13 cellular contexts compared by ENCODE assay signal in the genomic region with DNA sequence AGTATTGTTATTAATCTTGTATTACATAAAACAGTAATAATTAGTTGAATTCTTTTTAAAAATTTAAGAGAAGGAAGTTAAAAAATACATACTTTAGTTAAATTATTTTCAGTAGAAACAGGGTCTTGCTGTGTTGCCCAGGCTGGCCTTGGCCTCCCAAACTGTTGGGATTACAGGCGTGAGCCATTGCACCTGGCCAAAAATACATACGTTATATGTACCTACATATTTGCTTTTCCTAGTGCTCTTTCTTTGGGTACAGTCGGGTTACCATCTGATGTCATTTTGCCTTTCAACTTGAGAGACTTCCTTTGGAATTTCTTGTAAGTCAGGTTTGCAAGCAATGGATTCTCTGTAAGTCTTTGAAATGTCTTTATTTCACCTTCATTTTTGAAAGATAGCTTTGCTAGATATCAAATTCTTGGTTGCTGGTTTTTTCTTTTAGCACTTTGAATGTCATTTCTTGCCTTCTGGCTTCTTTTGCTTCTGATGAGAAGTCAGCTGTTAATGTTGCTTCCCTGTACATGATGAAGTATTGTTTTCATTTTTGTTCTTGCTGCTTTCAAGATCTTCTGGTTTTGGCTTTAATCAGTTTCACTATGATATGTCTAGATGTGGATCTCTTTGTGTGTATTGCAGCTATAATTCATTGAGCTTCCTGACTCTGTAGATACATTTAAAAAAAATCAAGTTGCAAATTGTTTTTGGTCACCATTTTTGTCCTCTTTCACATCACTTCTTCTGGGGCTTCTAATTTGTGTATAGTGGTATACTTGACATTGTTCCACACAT.
A peak's percentile ranks its signal among the peaks of the same experiment; 100 is the strongest.
DNase-seq lines count a peak whose midpoint lies in the region; ATAC-seq, FAIRE-seq and TF ChIP-seq lines count a peak whose summit lies in the region.
"Had no signal": no experiment of that assay in that cellular context is flagged by ENCODE, and none has a peak within 500 bp of the region (broad histone marks: within the 10 kb centered on the region; RNA-seq: fewer than 3 reads in every experiment).

No MANE protein-coding gene starts in this region.

- H3K9me3 ChIP-seq in suprapubic skin (no peaks in the 10 kb centered on the region), aorta (ENCODE audit: control insufficient read depth, low read length) (no peaks in the 10 kb centered on the region), small intestine (ENCODE audit: control insufficient read depth, low read depth) (no peaks in the 10 kb centered on the region)
- H3K9me3 ChIP-seq: pancreas, transverse colon had no signal

- TF ChIP-seq EP300 in suprapubic skin (IDR thresholded peaks at IDR 0.05) = no peak

- H3K4me1 ChIP-seq in suprapubic skin = no peaks in the 10 kb centered on the region
- H3K4me1 ChIP-seq in aorta (ENCODE audit: control insufficient read depth in 1 of 2, insufficient read depth in 2 of 2, low read length in 2 of 2) = peaks cover 0 to 1% of the 10 kb centered on the region in 2 donors
- no peaks in the 10 kb centered on the region for H3K4me1 ChIP-seq in small intestine (ENCODE audit: control insufficient read depth in 2 of 2, insufficient read depth in 1 of 2, low read depth in 1 of 2, low read length in 1 of 2)
- H3K4me1 ChIP-seq: pancreas, transverse colon had no signal

- H3K36me3 ChIP-seq in suprapubic skin = no peaks in the 10 kb centered on the region
- no peaks in the 10 kb centered on the region for H3K36me3 ChIP-seq in aorta (ENCODE audit: control insufficient read depth in 1 of 2, insufficient read depth in 2 of 2, low read length in 1 of 2)
- no peaks in the 10 kb centered on the region for H3K36me3 ChIP-seq in small intestine (ENCODE audit: control insufficient read depth in 2 of 2, insufficient read depth in 2 of 2, low read length in 2 of 2)
- H3K36me3 ChIP-seq: pancreas, transverse colon had no signal

- WGBS in suprapubic skin = 89% methylated on average over 3 of the region's 3 CpGs
- WGBS in aorta, 2 donors = 81 to 97% methylated on average over 3 of the region's 3 CpGs
- 66 to 91% (median 87%) methylated on average over 3 of the region's 3 CpGs for WGBS in small intestine, 3 donors

- no peak overlapping the region for H3K27ac ChIP-seq in suprapubic skin
- H3K27ac ChIP-seq in aorta (ENCODE audit: low read depth in 1 of 2, low read length in 2 of 2) = no peak overlapping the region
- peak overlapping the region in 1 of 2 donors; percentile 34 for H3K27ac ChIP-seq in small intestine (ENCODE audit: low read depth in 1 of 2, low read length in 1 of 2)
- H3K27ac ChIP-seq: pancreas, transverse colon had no signal

- FAIRE-seq in small intestine (lab: Jason Lieb, UNC) = no peak
- FAIRE-seq: pancreas had no signal

- intact Hi-C loops in aorta (cut with DNase I) = no loop called here

- H3K27ac Mint-ChIP-seq in nephron = peak overlapping the region in 2 of 3 experiments; percentile 7 to 43

- H3K4me3 Mint-ChIP-seq in activated T-cell treated with anti-CD3 and anti-CD28 coated beads, Interleukin-2, amount 50 U/mL, for 4 hours = no peak overlapping the region
- no peak overlapping the region for H3K4me3 Mint-ChIP-seq in nephron

- ATAC-seq in activated T-cell treated with anti-CD3 and anti-CD28 coated beads, Interleukin-2, amount 50 U/mL, for 4 hours = peak; percentile 84 to 87
- ATAC-seq in GM21515 (IDR thresholded peaks at IDR 0.05; ENCODE audit: unreplicated experiment) (peak; percentile 87), HG03196 (IDR thresholded peaks at IDR 0.05; ENCODE audit: unreplicated experiment) (peak; percentile 67), aorta (ENCODE audit: low FRiP score) (no peak)
- ATAC-seq: pancreas had no signal

- peaks cover 4% of the 10 kb centered on the region for H3K9me3 Mint-ChIP-seq in activated T-cell treated with anti-CD3 and anti-CD28 coated beads, Interleukin-2, amount 50 U/mL, for 4 hours
- H3K9me3 Mint-ChIP-seq in nephron = peaks cover 11% of the 10 kb centered on the region

- no peaks in the 10 kb centered on the region for H3K36me3 Mint-ChIP-seq in activated T-cell treated with anti-CD3 and anti-CD28 coated beads, Interleukin-2, amount 50 U/mL, for 4 hours (ENCODE audit: insufficient read depth)
- peaks cover 52% of the 10 kb centered on the region for H3K36me3 Mint-ChIP-seq in nephron (ENCODE audit: low read depth)

- H3K4me3 ChIP-seq in suprapubic skin = no peak overlapping the region
- H3K4me3 ChIP-seq in aorta (ENCODE audit: low read length in 2 of 2) = no peak overlapping the region
- H3K4me3 ChIP-seq in small intestine (ENCODE audit: low read depth in 1 of 2, low read length in 2 of 2) = no peak overlapping the region
- H3K4me3 ChIP-seq: pancreas, transverse colon had no signal

- TF ChIP-seq CTCF in nephron (IDR thresholded peaks at IDR 0.05; ENCODE audit: unreplicated experiment in 3 of 3) (no peak), suprapubic skin (IDR thresholded peaks at IDR 0.05) (no peak)

- no peak for DNase-seq in activated T-cell treated with anti-CD3 and anti-CD28 coated beads, Interleukin-2, amount 50 U/mL, for 4 hours
- no peak for DNase-seq in activated T-cell treated with anti-CD3 and anti-CD28 coated beads, Interleukin-2, amount 50 U/mL, for 48 hours
- DNase-seq in suprapubic skin (ENCODE audit: low spot score in 2 of 2) (no peak), aorta (no peak), small intestine (no peak)
- DNase-seq: DMS79 treated with DMSO at 0.1 percent for 48 hours, kidney glomerular epithelial cell, NCI-H1930, pancreas, transverse colon had no signal

- H3K27me3 Mint-ChIP-seq in activated T-cell treated with anti-CD3 and anti-CD28 coated beads, Interleukin-2, amount 50 U/mL, for 4 hours (ENCODE audit: low read depth) = no peaks in the 10 kb centered on the region
- no peaks in the 10 kb centered on the region for H3K27me3 Mint-ChIP-seq in nephron (ENCODE audit: low read depth)

- TF ChIP-seq POLR2A in suprapubic skin (IDR thresholded peaks at IDR 0.05) = no peak

- no peaks in the 10 kb centered on the region for H3K27me3 ChIP-seq in suprapubic skin
- H3K27me3 ChIP-seq in aorta (ENCODE audit: control insufficient read depth in 1 of 2, insufficient read depth in 2 of 2, low read length in 1 of 2) = no peaks in the 10 kb centered on the region
- H3K27me3 ChIP-seq in small intestine (ENCODE audit: control insufficient read depth in 2 of 2, insufficient read depth in 2 of 2, low read length in 2 of 2) = no peaks in the 10 kb centered on the region
- H3K27me3 ChIP-seq: pancreas, transverse colon had no signal

- H3K4me1 Mint-ChIP-seq in activated T-cell treated with anti-CD3 and anti-CD28 coated beads, Interleukin-2, amount 50 U/mL, for 4 hours (ENCODE audit: low read depth) = peaks cover 6% of the 10 kb centered on the region
- H3K4me1 Mint-ChIP-seq in nephron = no peaks in the 10 kb centered on the region
